In genomic region chr12:68297929-68298328, GRCh38 we compare ENCODE assay signal across 19 cellular contexts. TPM values are rescaled to one million over a fixed set of nuclear protein-coding genes. Genes with fewer than 3 reads are reported as not detected.
DNase-seq lines count a peak whose midpoint lies in the region; ATAC-seq, FAIRE-seq and TF ChIP-seq lines count a peak whose summit lies in the region.
"Had no signal": no experiment of that assay in that cellular context is flagged by ENCODE, and none has a peak within 500 bp of the region (broad histone marks: within the 10 kb centered on the region; RNA-seq: fewer than 3 reads in every experiment).

No MANE protein-coding gene starts in this region.

- ATAC-seq in body of pancreas, result peak; percentile 77
- peak; percentile 77 to 88 (median 81) for ATAC-seq in pancreas
- ATAC-seq: CD8-positive, alpha-beta T cell had no signal

- H3K4me1 ChIP-seq in body of pancreas (peaks cover 39% of the 10 kb centered on the region), pancreas (peaks cover 10 to 33% (median 24%) of the 10 kb centered on the region in 3 donors)

- H3K4me3 ChIP-seq in body of pancreas (no peak overlapping the region), pancreas (no peak overlapping the region)
- H3K4me3 ChIP-seq: GM23248 had no signal

- 34 to 60% methylated on average over 4 of the region's 4 CpGs for WGBS in body of pancreas, 2 donors
- 40 to 46% methylated on average over 4 of the region's 4 CpGs for WGBS in pancreas, 2 donors

- H3K27me3 ChIP-seq in body of pancreas, result no peaks in the 10 kb centered on the region
- no peaks in the 10 kb centered on the region for H3K27me3 ChIP-seq in pancreas

- H3K27ac ChIP-seq in body of pancreas (peak overlapping the region; percentile 11 to 64 (median 54)), pancreas (peak overlapping the region in 1 of 4 donors; percentile 4)
- H3K27ac ChIP-seq: GM23248 had no signal

- FAIRE-seq in GM18507 (lab: Jason Lieb, UNC), result peak; percentile 31
- no peak for FAIRE-seq in pancreas (lab: Jason Lieb, UNC)
- FAIRE-seq: G401.6, H1 had no signal

- intact Hi-C loops in body of pancreas (cut with DNase I), result no loop called here
- intact Hi-C loops in pancreas (cut with DNase I), result no loop called here

- H3K36me3 ChIP-seq in body of pancreas (replicated peaks in 1 of 2; ENCODE audit: insufficient read depth in 1 of 2, low read depth in 2 of 2) (no peaks in the 10 kb centered on the region), pancreas (no peaks in the 10 kb centered on the region)

- TF ChIP-seq CTCF in body of pancreas (IDR thresholded peaks at IDR 0.05) (peak in 1 of 7 experiments; percentile 14), pancreas (IDR thresholded peaks at IDR 0.05) (no peak)

- no peak for DNase-seq in GM18507 (ENCODE audit: extremely low spot score, insufficient read length, low read depth)
- peak; percentile 22 to 59 (median 34) for DNase-seq in body of pancreas
- DNase-seq in pancreas, result peak in 3 of 6 donors; percentile 15 to 26 (median 22)
- DNase-seq in iPS-NIHi7 (ENCODE audit: extremely low spot score), result no peak
- no peak for DNase-seq in stimulated activated CD4-positive, alpha-beta T cell treated with anti-CD3 and anti-CD28 coated beads, Interleukin-4, amount 100 ng/mL, for 4 hours
- DNase-seq in HK-2 (ENCODE audit: unreplicated experiment), result no peak
- DNase-seq: C1 segment of cervical spinal cord; Caco-2; CD8-positive, alpha-beta T cell; DMS153; DND-41; GM23248; H7; HCEC 1CT had no signal

- no peak for TF ChIP-seq POLR2A in body of pancreas (IDR thresholded peaks at IDR 0.05)

- H3K9me3 ChIP-seq in body of pancreas, result no peaks in the 10 kb centered on the region
- H3K9me3 ChIP-seq in pancreas, result no peaks in the 10 kb centered on the region
- H3K9me3 ChIP-seq: Caco-2 had no signal

RNA-seq across cellular contexts. Expression of gene MDM1, which starts 34.2 kb away (rescaled TPM):
- total RNA-seq in body of pancreas (10 to 100 TPM in 1 of 2 donors, 1 to 10 TPM in 1; 6.0 to 10.9 TPM), pancreas (1 to 10 TPM; 3.4 to 9.5 (median 4.6) TPM)
- polyA plus RNA-seq in pancreas, result 10 to 100 TPM in 1 of 2 donors, 1 to 10 TPM in 1; 5.8 to 10.4 TPM

RNA-seq across cellular contexts. Expression of gene IL22, which starts 44.5 kb away (rescaled TPM):
- total RNA-seq in body of pancreas, result not detected
- total RNA-seq in pancreas, result not detected
- polyA plus RNA-seq in pancreas, result not detected
- total RNA-seq: A172; A673; Caco-2; CD8-positive, alpha-beta T cell; GM23248; H1; H7 had no signal
- polyA plus RNA-seq: BJ, GM23248, H1 had no signal

Comparison
In these comparisons a context has a peak if more than half of its experiments do, and no peak if none do; other contexts are left out.
1. DNase-seq: peak in body of pancreas (4 of 4); none in GM18507 (single experiment), iPS-NIHi7 (single experiment), stimulated activated CD4-positive, alpha-beta T cell treated with anti-CD3 and anti-CD28 coated beads, Interleukin-4, amount 100 ng/mL, for 4 hours (0 of 2) and HK-2 (single experiment).